ENCODE assay signal across 26 cellular contexts in genomic region chr7:2450198-2451107, GRCh38. TPM values are rescaled to one million over a fixed set of nuclear protein-coding genes. Genes with fewer than 3 reads are reported as not detected.
DNase-seq lines count a peak whose midpoint lies in the region; ATAC-seq and TF ChIP-seq lines count a peak whose summit lies in the region.
"Had no signal": no experiment of that assay in that cellular context is flagged by ENCODE, and none has a peak within 500 bp of the region (broad histone marks: within the 10 kb centered on the region; RNA-seq: fewer than 3 reads in every experiment).

No MANE protein-coding gene starts in this region.

- intact Hi-C loops in sigmoid colon (cut with DNase I), result loop anchor here (5.0 to 10.0 kb wide), 2 partner anchors 107 to 234 kb away; partner anchors contain the start of genes AMZ1, BRAT1 and IQCE

- no peak for TF ChIP-seq CTCF in sigmoid colon (IDR thresholded peaks at IDR 0.05)

- no peaks in the 10 kb centered on the region for H3K36me3 Mint-ChIP-seq in immature natural killer cell
- no peaks in the 10 kb centered on the region for H3K36me3 Mint-ChIP-seq in activated naive CD4-positive, alpha-beta T cell treated with anti-CD3 and anti-CD28 coated beads, Interleukin-2, amount 50 U/mL, for 72 hours
- H3K36me3 Mint-ChIP-seq: activated naive CD8-positive, alpha-beta T cell treated with anti-CD3 and anti-CD28 coated beads, Interleukin-2, amount 10 ng/mL, durations not matched to agents 7 days and 5 days had no signal

- H3K9me3 ChIP-seq in sigmoid colon, result no peaks in the 10 kb centered on the region
- H3K9me3 ChIP-seq: ascending aorta, mucosa of descending colon, pancreas, Peyer's patch, stomach, tibial artery had no signal

- peaks cover 2 to 5% (median 4%) of the 10 kb centered on the region in 3 donors for H3K27me3 Mint-ChIP-seq in immature natural killer cell (ENCODE audit: low read depth in 3 of 3)

- H3K4me3 Mint-ChIP-seq in immature natural killer cell, result peak overlapping the region in 1 of 5 donors; percentile 47
- H3K4me3 Mint-ChIP-seq: activated CD4-positive, alpha-beta memory T cell treated with anti-CD3 and anti-CD28 coated beads, Interleukin-2, amount 10 ng/mL, durations not matched to agents 7 days and 5 days; activated naive CD8-positive, alpha-beta T cell treated with anti-CD3 and anti-CD28 coated beads, Interleukin-2, amount 10 ng/mL, durations not matched to agents 7 days and 5 days; nephron had no signal

- H3K9me3 Mint-ChIP-seq in immature natural killer cell, result no peaks in the 10 kb centered on the region
- no peaks in the 10 kb centered on the region for H3K9me3 Mint-ChIP-seq in activated naive CD4-positive, alpha-beta T cell treated with anti-CD3 and anti-CD28 coated beads, Interleukin-2, amount 50 U/mL, for 72 hours
- H3K9me3 Mint-ChIP-seq: activated CD4-positive, alpha-beta memory T cell treated with anti-CD3 and anti-CD28 coated beads, Interleukin-2, amount 10 ng/mL, durations not matched to agents 7 days and 5 days; activated naive CD8-positive, alpha-beta T cell treated with anti-CD3 and anti-CD28 coated beads, Interleukin-2, amount 10 ng/mL, durations not matched to agents 7 days and 5 days; CD4-positive, CD25-positive, alpha-beta regulatory T cell had no signal

- peaks cover 27 to 30% of the 10 kb centered on the region in 2 donors for H3K4me1 Mint-ChIP-seq in immature natural killer cell
- H3K4me1 Mint-ChIP-seq: nephron had no signal

- TF ChIP-seq POLR2A in sigmoid colon (IDR thresholded peaks at IDR 0.05), result no peak

- H3K27ac ChIP-seq in sigmoid colon, result no peak overlapping the region
- H3K27ac ChIP-seq: ascending aorta, coronary artery, pancreas, Peyer's patch, SJSA1, stomach, tibial artery had no signal

- WGBS in sigmoid colon, 2 donors, result 64 to 75% methylated on average over 32 of the region's 32 CpGs

- H3K4me3 ChIP-seq in sigmoid colon, result no peak overlapping the region
- H3K4me3 ChIP-seq: lung, mucosa of descending colon, SJSA1, smooth muscle cell had no signal

- H3K36me3 ChIP-seq in sigmoid colon, result no peaks in the 10 kb centered on the region
- H3K36me3 ChIP-seq: ascending aorta, pancreas, Peyer's patch, SJSA1, tibial artery had no signal

- DNase-seq in AG20443 (ENCODE audit: low spot score) (peak; percentile 4), D341Med (ENCODE audit: low spot score) (peak; percentile 43), NCI-H69 (lab: John Stamatoyannopoulos, UW) (peak; percentile 49), immature natural killer cell (no peak), sigmoid colon (no peak)
- DNase-seq in stimulated activated naive CD4-positive, alpha-beta T cell treated with Interleukin-2 at 50 U/mL for 16 hours (lab: John Stamatoyannopoulos, UW), result no peak
- DNase-seq in activated naive CD4-positive, alpha-beta T cell treated with anti-CD3 and anti-CD28 coated beads, Interleukin-2, amount 50 U/mL, for 72 hours (ENCODE audit: low spot score in 2 of 2), result no peak
- DNase-seq: NCI-H1436 treated with DMSO at 0.1 percent for 48 hours had no signal

- no peak for TF ChIP-seq EP300 in sigmoid colon (IDR thresholded peaks at IDR 0.05)

- ATAC-seq in activated naive CD4-positive, alpha-beta T cell treated with anti-CD3 and anti-CD28 coated beads, Interleukin-2, amount 50 U/mL, for 72 hours, result no peak

- H3K27me3 ChIP-seq in sigmoid colon, result no peaks in the 10 kb centered on the region
- H3K27me3 ChIP-seq: ascending aorta, pancreas, Peyer's patch, SJSA1, stomach had no signal

- H3K27ac Mint-ChIP-seq in immature natural killer cell, result peak overlapping the region in 4 of 6 donors; percentile 40 to 82 (median 79)
- no peak overlapping the region for H3K27ac Mint-ChIP-seq in activated naive CD4-positive, alpha-beta T cell treated with anti-CD3 and anti-CD28 coated beads, Interleukin-2, amount 50 U/mL, for 72 hours
- H3K27ac Mint-ChIP-seq: activated naive CD8-positive, alpha-beta T cell treated with anti-CD3 and anti-CD28 coated beads, Interleukin-2, amount 10 ng/mL, durations not matched to agents 7 days and 5 days; CD4-positive, CD25-positive, alpha-beta regulatory T cell; nephron had no signal

- H3K4me1 ChIP-seq in sigmoid colon, result peaks cover 0 to 12% (median 11%) of the 10 kb centered on the region in 4 donors

RNA-seq across cellular contexts. Expression of gene GRIFIN, which starts 25.7 kb away (rescaled TPM):
- polyA plus RNA-seq in immature natural killer cell (not detected), sigmoid colon (not detected)
- total RNA-seq in sigmoid colon, result not detected
- not detected for total RNA-seq in activated naive CD4-positive, alpha-beta T cell treated with anti-CD3 and anti-CD28 coated beads, Interleukin-2, amount 50 U/mL, for 72 hours
- total RNA-seq: activated CD4-positive, alpha-beta memory T cell treated with anti-CD3 and anti-CD28 coated beads, Interleukin-2, amount 10 ng/mL, durations not matched to agents 7 days and 5 days; activated naive CD8-positive, alpha-beta T cell treated with anti-CD3 and anti-CD28 coated beads, Interleukin-2, amount 10 ng/mL, durations not matched to agents 7 days and 5 days; ascending aorta; cardiac septum; CD4-positive, CD25-positive, alpha-beta regulatory T cell; H4; lung; mucosa of descending colon; pancreas; Peyer's patch; SJSA1; smooth muscle cell; stomach; T-helper 1 cell treated with Interleukin-12 subunit alpha and Interleukin-12 subunit beta and Interleukin-4 antibody, amounts not matched to agents 30 ng/mL and 1 ng/mL, for 36 hours had no signal
- polyA plus RNA-seq: CD4-positive, CD25-positive, alpha-beta regulatory T cell; esophagus; lung; pancreas; smooth muscle cell; stomach had no signal

RNA-seq across cellular contexts. Expression of gene CHST12, which starts 47.0 kb away (rescaled TPM):
- 100 to 1,000 TPM in 1 of 3 donors, 10 to 100 TPM in 2; 88.9 to 172 (median 93.4) TPM for polyA plus RNA-seq in immature natural killer cell
- 10 to 100 TPM in 3 of 4 donors, 1 to 10 TPM in 1; 7.5 to 10.9 (median 10.4) TPM for total RNA-seq in sigmoid colon
- 10 to 100 TPM in 1 of 3 donors, 1 to 10 TPM in 2; 1.2 to 11.9 (median 3.2) TPM for polyA plus RNA-seq in sigmoid colon
- total RNA-seq in activated naive CD4-positive, alpha-beta T cell treated with anti-CD3 and anti-CD28 coated beads, Interleukin-2, amount 50 U/mL, for 72 hours, result 1 to 10 TPM; 1.3 to 2.6 TPM

Comparison
In these comparisons a context has a peak if more than half of its experiments do, and no peak if none do; other contexts are left out.
1. DNase-seq: peak in AG20443 (single experiment), D341Med (single experiment) and NCI-H69 (single experiment); none in immature natural killer cell (0 of 3), stimulated activated naive CD4-positive, alpha-beta T cell treated with Interleukin-2 at 50 U/mL for 16 hours (single experiment), sigmoid colon (single experiment) and activated naive CD4-positive, alpha-beta T cell treated with anti-CD3 and anti-CD28 coated beads, Interleukin-2, amount 50 U/mL, for 72 hours (0 of 2).
2. H3K27ac Mint-ChIP-seq: peak in immature natural killer cell (4 of 6); none in activated naive CD4-positive, alpha-beta T cell treated with anti-CD3 and anti-CD28 coated beads, Interleukin-2, amount 50 U/mL, for 72 hours (0 of 2).